Comparison of ENCODE assay signal across 8 cellular contexts in genomic region chr1:202998836-202999750, GRCh38. TPM values are rescaled to one million over a fixed set of nuclear protein-coding genes. Genes with fewer than 3 reads are reported as not detected.
DNase-seq lines count a peak whose midpoint lies in the region; ATAC-seq and TF ChIP-seq lines count a peak whose summit lies in the region.

No MANE protein-coding gene starts in this region.

- no peaks in the 10 kb centered on the region for H3K79me2 ChIP-seq in OCI-LY1 (ENCODE audit: insufficient read depth, low read length)
- H3K79me2 ChIP-seq in osteoblast (ENCODE audit: insufficient read depth, low read length): no peaks in the 10 kb centered on the region

- WGBS in esophagus muscularis mucosa: 43% methylated on average over 14 of the region's 14 CpGs

- ATAC-seq in upper lobe of right lung (peak; percentile 87), GM21619 (IDR thresholded peaks at IDR 0.05; ENCODE audit: unreplicated experiment) (no peak)

- peak overlapping the region; percentile 19; the same call in 1 of the 2 replicates for H3K9ac ChIP-seq in OCI-LY1 (ENCODE audit: low read length)

- H3K27ac ChIP-seq in C4-2B (no peak overlapping the region), OCI-LY1 (ENCODE audit: low read depth, low read length, poor library complexity, severe bottlenecking) (no peak overlapping the region), esophagus muscularis mucosa (replicated peaks in 1 of 4) (no peak overlapping the region), osteoblast (ENCODE audit: low read depth, low read length) (no peak overlapping the region), upper lobe of right lung (no peak overlapping the region)

- POLR2A ChIA-PET in HEK293T (lab: Yijun Ruan, JAX): interaction anchor here (1.1 to 1.5 kb wide), 2 partner anchors 29 to 31 kb away, joined by 3 to 4 read pairs; no protein-coding TSS in a partner anchor

- H3F3A ChIP-seq in OCI-LY1 (ENCODE audit: insufficient read depth, low read length): no peaks in the 10 kb centered on the region

- intact Hi-C loops in esophagus muscularis mucosa (cut with DNase I) (loop anchor here (2.0 to 5.0 kb wide), 2 partner anchors 72 to 247 kb away; partner anchors contain the start of gene KLHL12), upper lobe of right lung (cut with DNase I) (no loop called here)

- H3K4me1 ChIP-seq in OCI-LY1 (ENCODE audit: insufficient read depth, low read length, severe bottlenecking): peaks cover 6% of the 10 kb centered on the region
- H3K4me1 ChIP-seq in esophagus muscularis mucosa: peaks cover 0 to 5% (median 2%) of the 10 kb centered on the region in 4 donors
- H3K4me1 ChIP-seq in osteoblast (ENCODE audit: insufficient read depth, low read length): no peaks in the 10 kb centered on the region
- H3K4me1 ChIP-seq in upper lobe of right lung: no peaks in the 10 kb centered on the region

- no peaks in the 10 kb centered on the region for H3K9me2 ChIP-seq in OCI-LY1 (ENCODE audit: low read depth, low read length)

- H3K36me3 ChIP-seq in OCI-LY1 (ENCODE audit: insufficient read depth, low read length) (no peaks in the 10 kb centered on the region), esophagus muscularis mucosa (no peaks in the 10 kb centered on the region), osteoblast (ENCODE audit: insufficient read depth, low read length) (no peaks in the 10 kb centered on the region), upper lobe of right lung (no peaks in the 10 kb centered on the region)

- no peak for TF ChIP-seq EP300 in esophagus muscularis mucosa (IDR thresholded peaks at IDR 0.05)

- H3K4me3 ChIP-seq in OCI-LY1 (ENCODE audit: low read depth, low read length, poor library complexity, severe bottlenecking) (no peak overlapping the region), esophagus muscularis mucosa (no peak overlapping the region), osteoblast (ENCODE audit: insufficient read depth, low read length) (peak overlapping the region; percentile 32), upper lobe of right lung (no peak overlapping the region)

- H3K4me2 ChIP-seq in OCI-LY1 (ENCODE audit: low read length) (peak overlapping the region; percentile 65), osteoblast (ENCODE audit: insufficient read depth, low read length) (peak overlapping the region; percentile 75)

- H2AFZ ChIP-seq in OCI-LY1 (ENCODE audit: low read length) (no peak overlapping the region; the same call in 1 of the 2 replicates), osteoblast (ENCODE audit: low read length) (peak overlapping the region; percentile 88)

- TF ChIP-seq CTCF in C4-2B (conservative IDR thresholded peaks at IDR 0.05) (peak; percentile 93), OCI-LY1 (IDR thresholded peaks at IDR 0.05; ENCODE audit: low read length) (peak; percentile 89), esophagus muscularis mucosa (IDR thresholded peaks at IDR 0.05) (peak; percentile 63 to 83 (median 70)), osteoblast (IDR thresholded peaks at IDR 0.05; ENCODE audit: extremely low read depth, low read depth, low read length) (peak; percentile 89), upper lobe of right lung (IDR thresholded peaks at IDR 0.05) (peak; percentile 83)

- no peak for TF ChIP-seq POLR2A in esophagus muscularis mucosa (IDR thresholded peaks at IDR 0.05; ENCODE audit: low read depth)

- DNase-seq in HEK293T (ENCODE audit: extremely low spot score) (peak; percentile 37), esophagus muscularis mucosa (ENCODE audit: extremely low spot score) (no peak), osteoblast (ENCODE audit: insufficient read length, low spot score, missing footprints) (peak; percentile 61), upper lobe of right lung (no peak)
- peak; percentile 63 for DNase-seq in activated CD8-positive, alpha-beta memory T cell treated with anti-CD3 and anti-CD28 coated beads, Interleukin-2, amount 50 U/mL, for 4 hours

- H3K9me3 ChIP-seq in OCI-LY1 (ENCODE audit: low read length): no peaks in the 10 kb centered on the region
- no peaks in the 10 kb centered on the region for H3K9me3 ChIP-seq in esophagus muscularis mucosa
- H3K9me3 ChIP-seq in osteoblast (ENCODE audit: low read depth, low read length): no peaks in the 10 kb centered on the region
- H3K9me3 ChIP-seq in upper lobe of right lung: no peaks in the 10 kb centered on the region

- H3K27me3 ChIP-seq in OCI-LY1 (ENCODE audit: insufficient read depth, low read length) (no peaks in the 10 kb centered on the region), esophagus muscularis mucosa (peaks cover 0 to 12% (median 3%) of the 10 kb centered on the region in 4 donors), osteoblast (ENCODE audit: insufficient read depth, low read length) (peaks cover 24% of the 10 kb centered on the region), upper lobe of right lung (peaks cover 10% of the 10 kb centered on the region)

- CTCF ChIA-PET in HEK293T (lab: Yijun Ruan, JAX): interaction anchor here (0.6 to 1.3 kb wide), 4 partner anchors 9 to 263 kb away, joined by 3 to 6 read pairs (median 5); no protein-coding TSS in a partner anchor

- H4K20me1 ChIP-seq in OCI-LY1 (ENCODE audit: insufficient read depth, low read length) (no peaks in the 10 kb centered on the region), osteoblast (ENCODE audit: insufficient read depth, low read length) (no peaks in the 10 kb centered on the region)

TF ChIP-seq in HEK293T, 16 proteins besides CTCF, POLR2A, EP300 and RAD21:
- TF ChIP-seq CTBP1 (IDR thresholded peaks at IDR 0.05; ENCODE audit: borderline replicate concordance) (no peak), FOXA1 (IDR thresholded peaks at IDR 0.05) (no peak), BHLHE40 (IDR thresholded peaks at IDR 0.05; ENCODE audit: borderline replicate concordance) (no peak), NFRKB (IDR thresholded peaks at IDR 0.05) (no peak)

RNA-seq across cellular contexts. Expression of gene TMEM183A, which starts 8.1 kb away (rescaled TPM):
- 10 to 100 TPM; 69.0 to 93.9 (median 87.6) TPM for total RNA-seq in esophagus muscularis mucosa
- 116 and 118 TPM in 2 replicates for total RNA-seq in osteoblast
- 50.4 TPM for total RNA-seq in upper lobe of right lung

RNA-seq across cellular contexts. Expression of gene PPFIA4, which starts 27.2 kb away (rescaled TPM):
- 1 to 10 TPM in 2 of 4 donors, under 1 TPM in 2; 0.42 to 1.6 (median 1.1) TPM for total RNA-seq in esophagus muscularis mucosa
- total RNA-seq in osteoblast: 8.0 and 10.9 TPM in 2 replicates
- 1.3 TPM for total RNA-seq in upper lobe of right lung

RNA-seq across cellular contexts. Expression of gene CYB5R1, which starts 32.0 kb away (rescaled TPM):
- total RNA-seq in esophagus muscularis mucosa (10 to 100 TPM; 28.2 to 51.2 (median 48.5) TPM), osteoblast (49.2 and 60.8 TPM in 2 replicates), upper lobe of right lung (71.8 TPM)

RNA-seq across cellular contexts. Expression of gene ADIPOR1, which starts 41.0 kb away (rescaled TPM):
- total RNA-seq in esophagus muscularis mucosa (10 to 100 TPM; 53.6 to 93.4 (median 70.0) TPM), osteoblast (91.9 and 104 TPM in 2 replicates), upper lobe of right lung (126 TPM)

Comparison
In these comparisons a context has a peak if more than half of its experiments do, and no peak if none do; other contexts are left out.
1. DNase-seq: peak in HEK293T (single experiment), activated CD8-positive, alpha-beta memory T cell treated with anti-CD3 and anti-CD28 coated beads, Interleukin-2, amount 50 U/mL, for 4 hours (single experiment) and osteoblast (single experiment); none in esophagus muscularis mucosa (single experiment) and upper lobe of right lung (single experiment).
2. Peak in every context shown above with its lines, with median percentiles within 50 percentile points of each other: CTCF ChIP-seq.